In genomic region chr1:28266920-28267322, GRCh38 we compare ENCODE assay signal across 1 cellular context.
TF ChIP-seq lines count a peak whose summit lies in the region.

No MANE protein-coding gene starts in this region.

TF ChIP-seq in K562, 482 proteins besides CTCF, POLR2A, EP300 and RAD21 (continued from another document and continues in another):
- TF ChIP-seq ZC3H4 (CRISPR knock-in tag; IDR thresholded peaks at IDR 0.05; ENCODE audit: borderline replicate concordance), result no peak
- TF ChIP-seq ZNF274 (IDR thresholded peaks at IDR 0.05; ENCODE audit: borderline replicate concordance, low read depth, low read length), result no peak
- no peak for TF ChIP-seq ZNF212 (CRISPR knock-in tag; IDR thresholded peaks at IDR 0.05)
- no peak; a peak in 1 of 4 replicates for TF ChIP-seq ZNF639 (CRISPR knock-in tag; conservative IDR thresholded peaks at IDR 0.05 in 1 of 2, IDR thresholded peaks at IDR 0.05 in 1 of 2)
- no peak for TF ChIP-seq CLOCK (CRISPR knock-in tag; IDR thresholded peaks at IDR 0.05; ENCODE audit: borderline replicate concordance)
- TF ChIP-seq L3MBTL2 (IDR thresholded peaks at IDR 0.05), result peak; percentile 42; the same call in 1 of the 2 replicates
- no peak; the same call in 1 of the 2 replicates for TF ChIP-seq ZNF511 (CRISPR knock-in tag; IDR thresholded peaks at IDR 0.05)
- no peak for TF ChIP-seq SREBF2 (CRISPR knock-in tag; IDR thresholded peaks at IDR 0.05)
- no peak for TF ChIP-seq TFAM (CRISPR knock-in tag; conservative IDR thresholded peaks at IDR 0.05)
- no peak for TF ChIP-seq E2F6 (IDR thresholded peaks at IDR 0.05; ENCODE audit: borderline replicate concordance in 1 of 2, extremely low read depth in 1 of 2, insufficient read depth in 1 of 2, insufficient read length in 1 of 2, low read depth in 1 of 2, low read length in 1 of 2, poor library complexity in 1 of 2, severe bottlenecking in 1 of 2)
- peak; percentile 50 to 80; a peak in 1 of 4 replicates for TF ChIP-seq ARNT (IDR thresholded peaks at IDR 0.05)
- TF ChIP-seq HMBOX1 (IDR thresholded peaks at IDR 0.05), result peak; percentile 91
- TF ChIP-seq BRCA1 (IDR thresholded peaks at IDR 0.05), result no peak
- no peak for TF ChIP-seq BRCA1 (CRISPR knock-in tag; IDR thresholded peaks at IDR 0.05)
- TF ChIP-seq ZNF23 (CRISPR knock-in tag; IDR thresholded peaks at IDR 0.05), result no peak
- TF ChIP-seq CTBP1 (IDR thresholded peaks at IDR 0.05; ENCODE audit: borderline replicate concordance), result peak; percentile 60; the same call in 1 of the 2 replicates
- TF ChIP-seq MAFG (tag; conservative IDR thresholded peaks at IDR 0.05), result peak; percentile 98
- peak; percentile 21; the same call in 1 of the 2 replicates for TF ChIP-seq EHMT2 (IDR thresholded peaks at IDR 0.05)
- TF ChIP-seq PHB2 (IDR thresholded peaks at IDR 0.05; ENCODE audit: low read depth), result no peak
- TF ChIP-seq ZNF77 (CRISPR knock-in tag; IDR thresholded peaks at IDR 0.05), result no peak
- peak; percentile 42; the same call in 1 of the 2 replicates for TF ChIP-seq ETV1 (tag; conservative IDR thresholded peaks at IDR 0.05; ENCODE audit: low read depth)
- TF ChIP-seq NFXL1 (CRISPR knock-in tag; IDR thresholded peaks at IDR 0.05), result no peak
- peak; percentile 51 for TF ChIP-seq NFE2 (IDR thresholded peaks at IDR 0.05; ENCODE audit: low read depth)
- TF ChIP-seq NFE2L1 (tag; IDR thresholded peaks at IDR 0.05; ENCODE audit: borderline replicate concordance, low read depth), result no peak
- no peak for TF ChIP-seq ZSCAN29 (IDR thresholded peaks at IDR 0.05)
- TF ChIP-seq RHOXF2B (CRISPR knock-in tag; conservative IDR thresholded peaks at IDR 0.05), result no peak
- no peak for TF ChIP-seq KLF13 (tag; IDR thresholded peaks at IDR 0.05; ENCODE audit: borderline replicate concordance, low read depth)
- no peak for TF ChIP-seq ZNF224 (CRISPR knock-in tag; IDR thresholded peaks at IDR 0.05)
- no peak for TF ChIP-seq SRSF1 (IDR thresholded peaks at IDR 0.05; ENCODE audit: low read depth, low read length)
- TF ChIP-seq ZNF12 (CRISPR knock-in tag; IDR thresholded peaks at IDR 0.05), result no peak
- no peak for TF ChIP-seq FOXK1 (CRISPR knock-in tag; IDR thresholded peaks at IDR 0.05; ENCODE audit: borderline replicate concordance)
- TF ChIP-seq SNIP1 (IDR thresholded peaks at IDR 0.05; ENCODE audit: low read depth), result no peak
- TF ChIP-seq ZBTB26 (CRISPR knock-in tag; IDR thresholded peaks at IDR 0.05), result no peak
- no peak for TF ChIP-seq GATAD2B (IDR thresholded peaks at IDR 0.05; ENCODE audit: borderline replicate concordance)
- TF ChIP-seq NR3C1 (CRISPR knock-in tag; IDR thresholded peaks at IDR 0.05), result no peak
- no peak for TF ChIP-seq ZNF586 (CRISPR knock-in tag; conservative IDR thresholded peaks at IDR 0.05)
- TF ChIP-seq CHD7 (IDR thresholded peaks at IDR 0.05; ENCODE audit: low read depth, low read length), result no peak
- TF ChIP-seq HNRNPLL (IDR thresholded peaks at IDR 0.05; ENCODE audit: low read depth, low read length, poor library complexity, severe bottlenecking), result no peak
- no peak for TF ChIP-seq DDX20 (tag; IDR thresholded peaks at IDR 0.05; ENCODE audit: low read depth)
- no peak for TF ChIP-seq FOXP1 (CRISPR knock-in tag; IDR thresholded peaks at IDR 0.05)
- peak; percentile 52; the same call in 1 of the 2 replicates for TF ChIP-seq ADNP (tag; IDR thresholded peaks at IDR 0.05)
- peak; percentile 71; the same call in 1 of the 2 replicates for TF ChIP-seq MBD2 (IDR thresholded peaks at IDR 0.05; ENCODE audit: borderline replicate concordance, low read depth)
- no peak for TF ChIP-seq FOXA3 (CRISPR knock-in tag; conservative IDR thresholded peaks at IDR 0.05 in 1 of 2, IDR thresholded peaks at IDR 0.05 in 1 of 2)
- no peak for TF ChIP-seq ZHX1 (conservative IDR thresholded peaks at IDR 0.05; ENCODE audit: low read length)
